Comparison of ENCODE assay signal across 9 cellular contexts in the genomic region with DNA sequence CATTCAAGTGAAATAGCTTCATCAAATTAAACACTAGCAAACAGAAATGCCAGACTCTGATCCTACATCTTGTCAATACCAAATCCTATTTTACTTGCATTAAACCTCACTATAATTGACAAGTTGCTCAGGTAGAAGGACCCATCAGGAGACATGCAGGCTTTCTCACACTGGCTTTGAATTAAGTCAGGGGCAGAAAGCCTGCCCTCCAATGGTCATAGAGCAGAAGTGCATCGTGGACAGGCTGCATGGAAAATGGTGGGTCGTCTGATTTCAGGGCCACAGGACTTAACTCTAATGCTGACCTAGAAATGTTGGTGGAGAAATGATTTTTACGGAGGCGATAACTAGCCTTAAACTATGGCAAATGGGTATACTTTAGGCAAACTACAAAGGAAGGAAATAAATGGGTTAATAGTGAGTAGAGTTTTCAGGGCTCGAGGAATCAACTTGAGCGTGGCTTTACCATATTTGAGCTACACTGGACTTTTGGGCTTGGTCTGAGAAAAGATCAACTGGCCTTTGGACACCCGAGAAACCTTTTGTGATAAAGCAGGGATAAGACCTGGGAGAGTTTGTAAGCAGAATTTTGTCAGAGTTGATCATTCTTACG.
DNase-seq lines count a peak whose midpoint lies in the region; ATAC-seq and TF ChIP-seq lines count a peak whose summit lies in the region.
"Had no signal": no experiment of that assay in that cellular context is flagged by ENCODE, and none has a peak within 500 bp of the region (broad histone marks: within the 10 kb centered on the region; RNA-seq: fewer than 3 reads in every experiment).

No MANE protein-coding gene starts in this region.

- POLR2A ChIA-PET in naive thymus-derived CD4-positive, alpha-beta T cell (lab: Charles Lee) = no interaction called here

- no peaks in the 10 kb centered on the region for H3K27me3 Mint-ChIP-seq in endodermal cell (ENCODE audit: insufficient read depth)
- no peaks in the 10 kb centered on the region for H3K27me3 Mint-ChIP-seq in naive thymus-derived CD4-positive, alpha-beta T cell
- H3K27me3 Mint-ChIP-seq: activated CD4-positive, alpha-beta memory T cell treated with anti-CD3 and anti-CD28 coated beads for 36 hours had no signal

- DNase-seq in Kasumi-1 (lab: John Stamatoyannopoulos, UW) = peak; percentile 41 to 45
- peak; percentile 74 for DNase-seq in endodermal cell
- no peak for DNase-seq in MV-4-11 (lab: John Stamatoyannopoulos, UW)
- DNase-seq in GM03348 (ENCODE audit: low spot score) = no peak
- no peak for DNase-seq in EL
- DNase-seq in naive thymus-derived CD4-positive, alpha-beta T cell = no peak
- DNase-seq: activated CD4-positive, alpha-beta memory T cell treated with anti-CD3 and anti-CD28 coated beads for 36 hours had no signal

- peaks cover 5% of the 10 kb centered on the region for H3K4me1 Mint-ChIP-seq in endodermal cell
- no peaks in the 10 kb centered on the region for H3K4me1 Mint-ChIP-seq in naive thymus-derived CD4-positive, alpha-beta T cell

- no peak overlapping the region for H3K27ac ChIP-seq in 22Rv1
- no peak overlapping the region for H3K27ac ChIP-seq in endodermal cell (ENCODE audit: low read depth, low read length)
- H3K27ac ChIP-seq in naive thymus-derived CD4-positive, alpha-beta T cell (ENCODE audit: low read depth, low read length) = no peak overlapping the region

- intact Hi-C loops in naive thymus-derived CD4-positive, alpha-beta T cell (cut with micrococcal nuclease) = no loop called here

- no peaks in the 10 kb centered on the region for H3K9me3 Mint-ChIP-seq in endodermal cell
- H3K9me3 Mint-ChIP-seq in naive thymus-derived CD4-positive, alpha-beta T cell = peaks cover 0 to 6% (median 2%) of the 10 kb centered on the region in 11 donors
- H3K9me3 Mint-ChIP-seq: activated CD4-positive, alpha-beta memory T cell treated with anti-CD3 and anti-CD28 coated beads for 36 hours had no signal

- TF ChIP-seq CTCF in 22Rv1 (IDR thresholded peaks at IDR 0.05) (peak; percentile 87), endodermal cell (conservative IDR thresholded peaks at IDR 0.05) (peak; percentile 95)

- no peak overlapping the region for H3K9ac ChIP-seq in endodermal cell (ENCODE audit: extremely low read depth, low read length, poor library complexity, severe bottlenecking)

- WGBS in endodermal cell (ENCODE audit: insufficient coverage in 1 of 2, insufficient read length in 1 of 2), 2 experiments = 71% methylated on average over 7 to 8 of the region's 8 CpGs

- H3K36me3 ChIP-seq in endodermal cell (ENCODE audit: control insufficient read depth, insufficient read depth, low read length) = no peaks in the 10 kb centered on the region
- no peaks in the 10 kb centered on the region for H3K36me3 ChIP-seq in naive thymus-derived CD4-positive, alpha-beta T cell (ENCODE audit: control insufficient read depth in 2 of 3, insufficient read depth in 3 of 3, low read length in 3 of 3)

- no peaks in the 10 kb centered on the region for H3K36me3 Mint-ChIP-seq in endodermal cell (ENCODE audit: low read depth)
- H3K36me3 Mint-ChIP-seq in naive thymus-derived CD4-positive, alpha-beta T cell = no peaks in the 10 kb centered on the region
- H3K36me3 Mint-ChIP-seq: activated CD4-positive, alpha-beta memory T cell treated with anti-CD3 and anti-CD28 coated beads for 36 hours had no signal

- ATAC-seq in GM18868 (IDR thresholded peaks at IDR 0.05; ENCODE audit: unreplicated experiment) = peak; percentile 95
- ATAC-seq in naive thymus-derived CD4-positive, alpha-beta T cell = no peak

- CTCF ChIA-PET in naive thymus-derived CD4-positive, alpha-beta T cell (lab: Charles Lee) = no interaction called here

- no peak overlapping the region for H3K4me3 Mint-ChIP-seq in endodermal cell
- H3K4me3 Mint-ChIP-seq in naive thymus-derived CD4-positive, alpha-beta T cell = no peak overlapping the region
- H3K4me3 Mint-ChIP-seq: activated CD4-positive, alpha-beta memory T cell treated with anti-CD3 and anti-CD28 coated beads for 36 hours had no signal

- peaks cover 6% of the 10 kb centered on the region for H3K4me1 ChIP-seq in endodermal cell (ENCODE audit: control insufficient read depth, insufficient read depth, low read length)
- no peaks in the 10 kb centered on the region for H3K4me1 ChIP-seq in naive thymus-derived CD4-positive, alpha-beta T cell (ENCODE audit: control insufficient read depth in 2 of 2, insufficient read depth in 2 of 2, low read length in 2 of 2)

- H3K27ac Mint-ChIP-seq in endodermal cell = no peak overlapping the region
- H3K27ac Mint-ChIP-seq in naive thymus-derived CD4-positive, alpha-beta T cell = no peak overlapping the region
- H3K27ac Mint-ChIP-seq: activated CD4-positive, alpha-beta memory T cell treated with anti-CD3 and anti-CD28 coated beads for 36 hours had no signal

- no peak overlapping the region for H3K4me3 ChIP-seq in endodermal cell (ENCODE audit: low read length)
- no peak overlapping the region for H3K4me3 ChIP-seq in naive thymus-derived CD4-positive, alpha-beta T cell (ENCODE audit: low read length)

- no peaks in the 10 kb centered on the region for H3K9me3 ChIP-seq in endodermal cell (ENCODE audit: control insufficient read depth, low read length)
- H3K9me3 ChIP-seq in naive thymus-derived CD4-positive, alpha-beta T cell (ENCODE audit: control insufficient read depth in 2 of 3, low read length in 3 of 3) = no peaks in the 10 kb centered on the region

- no peaks in the 10 kb centered on the region for H3K27me3 ChIP-seq in endodermal cell (ENCODE audit: control insufficient read depth, insufficient read depth, low read length, poor library complexity, severe bottlenecking)
- H3K27me3 ChIP-seq in naive thymus-derived CD4-positive, alpha-beta T cell (ENCODE audit: control insufficient read depth in 2 of 2, insufficient read depth in 2 of 2, low read length in 2 of 2) = no peaks in the 10 kb centered on the region

Comparison
In these comparisons a context has a peak if more than half of its experiments do, and no peak if none do; other contexts are left out.
1. DNase-seq: peak in Kasumi-1 (2 of 2) and endodermal cell (single experiment); none in MV-4-11 (single experiment), GM03348 (single experiment), EL (single experiment) and naive thymus-derived CD4-positive, alpha-beta T cell (0 of 9).